Comparison of ENCODE assay signal across 7 cellular contexts in the genomic region with DNA sequence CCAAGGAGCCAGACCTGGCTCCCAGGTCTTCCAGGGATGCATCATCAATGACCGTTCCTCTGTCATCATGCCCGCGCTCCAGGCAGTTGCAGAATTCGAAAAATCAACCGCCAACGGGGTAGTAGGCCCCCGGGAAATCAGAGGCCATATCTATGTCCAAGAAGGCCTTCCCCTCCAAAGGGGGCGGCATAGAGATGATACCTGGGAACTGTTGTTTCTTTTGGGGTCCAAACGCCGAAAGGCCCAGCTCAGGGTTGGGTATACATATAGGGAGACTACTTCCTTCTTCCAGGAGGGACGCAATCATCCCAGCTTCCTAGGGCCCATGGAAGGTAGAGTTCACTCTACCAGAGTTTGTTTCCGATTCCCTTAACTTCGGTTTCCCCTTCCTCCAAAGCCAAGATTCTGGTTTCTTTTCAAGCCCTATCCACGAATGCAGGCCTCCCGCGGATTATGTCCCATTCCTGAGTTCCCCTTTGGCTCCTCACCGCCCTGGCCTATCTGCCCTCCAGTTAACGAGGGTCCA. TPM values are rescaled to one million over a fixed set of nuclear protein-coding genes. Genes with fewer than 3 reads are reported as not detected.
DNase-seq lines count a peak whose midpoint lies in the region; ATAC-seq, FAIRE-seq and TF ChIP-seq lines count a peak whose summit lies in the region.

No MANE protein-coding gene starts in this region.

- SMC1A ChIA-PET in GM12878 (lab: Charles Lee; ENCODE audit: uncharacterized antibody, unreplicated experiment), result no interaction called here

- ATAC-seq in GM12878, result 0 out of 3 replicates have a peak, but pooled peaks have one; percentile 1
- no peak for ATAC-seq in HG03280 (IDR thresholded peaks at IDR 0.05; ENCODE audit: unreplicated experiment)

- H3K9me3 ChIP-seq in GM12878 (replicated peaks; ENCODE audit: control insufficient read depth, insufficient read depth, low read length) (no peaks in the 10 kb centered on the region), stomach smooth muscle (ENCODE audit: control insufficient read depth in 2 of 2, low read length in 2 of 2) (no peaks in the 10 kb centered on the region)

- H2AFZ ChIP-seq in GM12878 (ENCODE audit: control insufficient read depth, low read depth, low read length), result peak overlapping the region; percentile 83

- H3K4me2 ChIP-seq in GM12878 (ENCODE audit: control insufficient read depth, insufficient read depth), result peak overlapping the region; percentile 99

- H3K79me2 ChIP-seq in GM12878 (ENCODE audit: control insufficient read depth, insufficient read depth, low read length), result peaks cover 42% of the 10 kb centered on the region

- H3K9ac ChIP-seq in GM12878 (ENCODE audit: control insufficient read depth, insufficient read depth, low read length), result peak overlapping the region; percentile 86
- H3K9ac ChIP-seq in stomach smooth muscle (ENCODE audit: low read length in 2 of 2), result peak overlapping the region; percentile 95 to 96

- H3K4me3 ChIP-seq in GM12864 (ENCODE audit: low read depth, low read length), result peak overlapping the region; percentile 82
- H3K4me3 ChIP-seq in LNCaP clone FGC (ENCODE audit: low read depth, low read length), result peak overlapping the region; percentile 95
- peak overlapping the region; percentile 97 for H3K4me3 ChIP-seq in GM12878
- peak overlapping the region; percentile 72 for H3K4me3 ChIP-seq in kidney epithelial cell (ENCODE audit: low read depth, low read length)
- peak overlapping the region; percentile 89 to 99 for H3K4me3 ChIP-seq in stomach smooth muscle (ENCODE audit: low read length in 2 of 2)

- TF ChIP-seq EP300 in GM12878 (IDR thresholded peaks at IDR 0.05; ENCODE audit: borderline replicate concordance in 1 of 2, control insufficient read depth in 1 of 2, low read depth in 2 of 2, low read length in 2 of 2), result no peak

- no peak for TF ChIP-seq RAD21 in GM12878 (IDR thresholded peaks at IDR 0.05; ENCODE audit: insufficient read depth, low read depth, low read length)

- TF ChIP-seq POLR2A in GM12878 (IDR thresholded peaks at IDR 0.05; ENCODE audit: low read depth, low read length), result no peak

- no peaks in the 10 kb centered on the region for H4K20me1 ChIP-seq in GM12878 (ENCODE audit: control insufficient read depth, insufficient read depth)

- intact Hi-C loops in GM12878 (cut with micrococcal nuclease; ENCODE audit: unreplicated experiment), result loop anchor here (5.0 kb wide), 2 partner anchors 52 to 127 kb away; a partner anchor contains a TSS

- no TSS peak for BruUV-seq in GM12878 (replicated peaks; lab: Mats Ljungman, UMichigan)

- RAD21 ChIA-PET in GM12878 (lab: Charles Lee; ENCODE audit: unreplicated experiment), result interaction anchor here (0.5 to 1.5 kb wide), 2 partner anchors 42 to 103 kb away, joined by 3 read pairs; no protein-coding TSS in a partner anchor

- CTCF ChIA-PET in GM12878 (lab: Yijun Ruan, JAX), result no interaction called here

- POLR2A ChIA-PET in GM12878 (lab: Charles Lee), result interaction anchor here (0.5 to 1.5 kb wide), 2 partner anchors 81 to 204 kb away, joined by 3 to 4 read pairs; no protein-coding TSS in a partner anchor

- in situ Hi-C loops in GM12878 (cut with MboI), result no loop called here

- DNase-seq in GM12864 (ENCODE audit: low read depth) (no peak), LNCaP clone FGC (ENCODE audit: low read depth) (no peak), GM12878 (ENCODE audit: low read depth, low spot score) (no peak), kidney epithelial cell (ENCODE audit: low read depth) (no peak)
- no peak for DNase-seq in stimulated activated CD4-positive, alpha-beta T cell treated with anti-CD3 and anti-CD28 coated beads, Interleukin-1b, Interleukin-23, amount 100 ng/mL, for 48 hours

- H3K36me3 ChIP-seq in GM12878 (ENCODE audit: control insufficient read depth in 2 of 2, insufficient read depth in 2 of 2, low read length in 1 of 2) (peaks cover 0 to 9% of the 10 kb centered on the region in 2 experiments; a peak in 1 of 4 replicates), kidney epithelial cell (ENCODE audit: control insufficient read depth, insufficient read depth, low read length) (no peaks in the 10 kb centered on the region), stomach smooth muscle (ENCODE audit: control insufficient read depth in 2 of 2, insufficient read depth in 2 of 2, low read length in 2 of 2) (peaks cover 9 to 12% of the 10 kb centered on the region in 2 donors)

- H3K4me1 ChIP-seq in GM12878 (ENCODE audit: control insufficient read depth, insufficient read depth, low read length) (peaks cover 20% of the 10 kb centered on the region), stomach smooth muscle (ENCODE audit: control insufficient read depth, insufficient read depth, low read length) (peaks cover 25% of the 10 kb centered on the region)

- H3K27me3 ChIP-seq in GM12878 (replicated peaks in 1 of 2; ENCODE audit: control insufficient read depth in 2 of 2, insufficient read depth in 2 of 2, low read length in 1 of 2) (no peaks in the 10 kb centered on the region), kidney epithelial cell (ENCODE audit: control insufficient read depth, insufficient read depth, low read length) (no peaks in the 10 kb centered on the region), stomach smooth muscle (ENCODE audit: control insufficient read depth in 1 of 2, insufficient read depth in 2 of 2, low read length in 2 of 2) (no peaks in the 10 kb centered on the region)

- TF ChIP-seq CTCF in GM12864 (IDR thresholded peaks at IDR 0.05; ENCODE audit: low read depth, low read length, missing control alignments) (no peak), LNCaP clone FGC (IDR thresholded peaks at IDR 0.05; ENCODE audit: control insufficient read depth, extremely low read depth, insufficient read depth) (no peak), GM12878 (IDR thresholded peaks at IDR 0.05 in 2 of 3, conservative IDR thresholded peaks at IDR 0.05 in 1 of 3; ENCODE audit: control insufficient read depth in 2 of 3, extremely low read depth in 1 of 3, insufficient read depth in 1 of 3, low read depth in 3 of 3, low read length in 3 of 3) (no peak), kidney epithelial cell (IDR thresholded peaks at IDR 0.05; ENCODE audit: insufficient read depth, low read length, poor library complexity, severe bottlenecking) (peak; percentile 27)

- no peak for FAIRE-seq in GM12878 (lab: Jason Lieb, UNC)

- WGBS in GM12878 (ENCODE audit: insufficient coverage, insufficient replicate concordance, low lambda C conversion rate, missing lambda C conversion rate), result 6% methylated on average over 18 of the region's 18 CpGs

- H3K27ac ChIP-seq in GM12878 (ENCODE audit: control insufficient read depth, insufficient read depth), result peak overlapping the region; percentile 84
- peak overlapping the region; percentile 79 for H3K27ac ChIP-seq in stomach smooth muscle (ENCODE audit: low read length)

TF ChIP-seq in GM12878, 131 proteins besides CTCF, POLR2A, EP300 and RAD21:
- TF ChIP-seq LARP7 (IDR thresholded peaks at IDR 0.05), result 0 out of 2 replicates have a peak, but pooled peaks have one; percentile 47
- 0 out of 2 replicates have a peak, but pooled peaks have one; percentile 17 for TF ChIP-seq YY1 (IDR thresholded peaks at IDR 0.05; ENCODE audit: low read depth, low read length)
- 0 out of 2 replicates have a peak, but pooled peaks have one; percentile 13 for TF ChIP-seq RUNX3 (IDR thresholded peaks at IDR 0.05; ENCODE audit: low read length)
- TF ChIP-seq ZSCAN29 (IDR thresholded peaks at IDR 0.05), result no peak

RNA-seq across cellular contexts. Expression of a gene that starts 0.8 kb away (rescaled TPM):
- 14.6 and 19.9 TPM in 2 replicates for total RNA-seq in GM12878 (2013; cell fraction: nucleolus; rRNA removed)
- 20.8 and 21.4 TPM in 2 replicates for total RNA-seq in GM12878 (2014; rRNA removed)
- total RNA-seq in GM12878 (2014; rRNA removed; fragmentation: Illumina TruSeq; extraction: Trizol), result 28.7 and 30.5 TPM in 2 replicates
- total RNA-seq in GM12878 (2021), result 35.5 and 37.5 TPM in 2 replicates
- 12.5 TPM for polyA plus RNA-seq in GM12878 (2011; ENCODE audit: low read depth)
- 48.2 and 57.6 TPM in 2 replicates for polyA plus RNA-seq in GM12878 (2011; rRNA removed)
- polyA plus RNA-seq in GM12878 (2011; cell fraction: cytosol; rRNA removed), result 46.6 and 52.6 TPM in 2 replicates
- 26.7 TPM in 2 replicates for polyA plus RNA-seq in GM12878 (2011; cell fraction: nucleus; rRNA removed)
- 14.3 and 21.3 TPM in 2 replicates for polyA plus RNA-seq in GM12878 (2012)
- polyA plus RNA-seq in GM12878 (2014; fragmentation: Illumina TruSeq; extraction: Trizol), result 45.1 and 51.5 TPM in 2 replicates
- 10 to 100 TPM; 11.7 TPM for polyA plus RNA-seq in GM12878 (2014; fragmentation: Nextera tagmentation; extraction: Ambion mirVana)
- polyA plus RNA-seq in GM12878 (2014; rRNA removed), result 32.6 and 33.7 TPM in 2 replicates
- 10 to 100 TPM; 48.6 to 48.7 TPM for polyA plus RNA-seq in GM12878 (2016; fragmentation: Nextera tagmentation; extraction: Ambion mirVana)
- polyA minus RNA-seq in GM12878 (2011; rRNA and poly(A)+ RNA removed), result 94.1 and 111 TPM in 2 replicates
- 20.1 and 22.1 TPM in 2 replicates for polyA minus RNA-seq in GM12878 (2011; cell fraction: cytosol; rRNA and poly(A)+ RNA removed)
- polyA minus RNA-seq in GM12878 (2011; cell fraction: nucleus; rRNA and poly(A)+ RNA removed), result 17.4 and 26.0 TPM in 2 replicates
- 39.9 and 46.3 TPM in 2 replicates for total RNA-seq in kidney epithelial cell

RNA-seq across cellular contexts. Expression of a gene that starts 53.1 kb away (rescaled TPM):
- total RNA-seq in GM12878 (2013; cell fraction: nucleolus; rRNA removed), result 15.8 and 18.4 TPM in 2 replicates
- 19.2 and 21.9 TPM in 2 replicates for total RNA-seq in GM12878 (2014; rRNA removed)
- total RNA-seq in GM12878 (2014; rRNA removed; fragmentation: Illumina TruSeq; extraction: Trizol), result 22.7 and 23.7 TPM in 2 replicates
- 24.0 and 26.8 TPM in 2 replicates for total RNA-seq in GM12878 (2021)
- 27.3 TPM for polyA plus RNA-seq in GM12878 (2011; ENCODE audit: low read depth)
- polyA plus RNA-seq in GM12878 (2011; rRNA removed), result 41.8 and 47.9 TPM in 2 replicates
- polyA plus RNA-seq in GM12878 (2011; cell fraction: cytosol; rRNA removed), result 41.0 and 45.1 TPM in 2 replicates
- 16.8 and 18.6 TPM in 2 replicates for polyA plus RNA-seq in GM12878 (2011; cell fraction: nucleus; rRNA removed)
- polyA plus RNA-seq in GM12878 (2012), result 25.0 and 25.8 TPM in 2 replicates
- polyA plus RNA-seq in GM12878 (2014; fragmentation: Illumina TruSeq; extraction: Trizol), result 38.0 and 40.1 TPM in 2 replicates
- polyA plus RNA-seq in GM12878 (2014; fragmentation: Nextera tagmentation; extraction: Ambion mirVana), result 1 to 10 TPM; 2.1 to 2.9 TPM
- polyA plus RNA-seq in GM12878 (2014; rRNA removed), result 27.6 and 27.7 TPM in 2 replicates
- polyA plus RNA-seq in GM12878 (2016; fragmentation: Nextera tagmentation; extraction: Ambion mirVana), result 10 to 100 TPM; 30.5 to 33.4 TPM
- polyA minus RNA-seq in GM12878 (2011; rRNA and poly(A)+ RNA removed), result 41.7 and 44.5 TPM in 2 replicates
- 15.6 and 18.8 TPM in 2 replicates for polyA minus RNA-seq in GM12878 (2011; cell fraction: cytosol; rRNA and poly(A)+ RNA removed)
- 6.0 and 8.5 TPM in 2 replicates for polyA minus RNA-seq in GM12878 (2011; cell fraction: nucleus; rRNA and poly(A)+ RNA removed)
- total RNA-seq in kidney epithelial cell, result 42.4 and 46.9 TPM in 2 replicates
